In the genomic region with DNA sequence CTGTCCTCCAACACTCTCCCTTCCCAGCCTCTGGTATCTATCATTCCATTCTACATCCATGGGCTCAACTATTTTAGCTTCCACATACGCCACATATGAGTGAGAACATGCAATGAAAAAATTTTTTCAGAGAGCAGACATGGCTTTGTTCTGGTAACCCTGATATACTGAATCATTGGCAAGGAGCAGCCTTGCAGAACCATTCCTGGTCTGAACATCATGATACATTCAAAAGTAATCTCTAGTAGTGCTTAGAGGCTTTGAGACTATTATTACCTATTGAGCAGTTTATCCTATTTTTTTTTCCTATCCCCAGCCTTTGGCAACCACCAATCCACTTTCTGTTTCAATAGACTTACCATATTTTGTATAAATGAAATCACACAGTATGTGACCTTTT, we compare ENCODE assay signal across 3 cellular contexts.
"Had no signal": no experiment of that assay in that cellular context is flagged by ENCODE, and none has a peak within 500 bp of the region (broad histone marks: within the 10 kb centered on the region; RNA-seq: fewer than 3 reads in every experiment).

No MANE protein-coding gene starts in this region.

- H3K4me3 ChIP-seq: GM12878 had no signal

- DNase-seq: GDM1, GF-D8 had no signal

- ATAC-seq: GM12878 had no signal
